ENCODE assay signal across 19 cellular contexts in the genomic region with DNA sequence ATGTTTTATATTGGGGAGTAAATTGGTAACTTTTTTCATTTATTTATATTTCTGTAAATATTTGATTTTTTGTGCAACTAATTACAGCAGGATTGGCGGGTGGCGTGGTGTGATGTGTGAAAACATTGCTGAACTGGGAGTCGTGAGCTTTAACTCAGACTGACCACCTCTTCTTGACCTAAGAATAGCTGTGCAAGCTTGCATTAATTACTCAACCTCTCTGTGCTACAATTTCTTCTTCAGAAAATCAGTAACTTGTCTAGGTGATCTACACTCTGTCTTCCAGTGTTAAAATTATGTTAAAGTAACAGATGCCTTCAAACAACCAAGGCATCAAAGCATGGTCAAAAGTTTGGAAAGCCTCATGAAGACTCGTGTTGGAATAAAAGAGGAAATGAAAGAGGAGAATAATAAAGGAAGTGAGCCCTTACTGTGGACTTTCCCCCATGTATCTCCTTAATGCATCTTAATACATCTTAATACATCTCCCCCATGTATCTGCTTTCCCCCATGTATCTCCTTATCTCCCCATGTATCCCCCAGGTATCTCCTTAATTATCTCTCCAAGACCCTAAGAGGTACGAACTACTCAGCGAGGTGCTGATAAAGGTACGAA.
"Had no signal": no experiment of that assay in that cellular context is flagged by ENCODE, and none has a peak within 500 bp of the region (broad histone marks: within the 10 kb centered on the region; RNA-seq: fewer than 3 reads in every experiment).

No MANE protein-coding gene starts in this region.

- ATAC-seq: activated CD8-positive, alpha-beta T cell treated with anti-CD3 and anti-CD28 coated beads for 36 hours; heart right ventricle; left ventricle myocardium superior; T-cell had no signal

- H3K4me3 ChIP-seq: breast epithelium, esophagus squamous epithelium, heart right ventricle, pancreas had no signal

- H3K4me1 ChIP-seq: breast epithelium, esophagus squamous epithelium, pancreas had no signal

- H3K36me3 ChIP-seq: breast epithelium, pancreas, WERI-Rb-1 had no signal

- DNase-seq: activated CD4-positive, alpha-beta T cell treated with anti-CD3 and anti-CD28 coated beads for 4 hours; activated CD8-positive, alpha-beta memory T cell treated with anti-CD3 and anti-CD28 coated beads, Interleukin-2, amount 50 U/mL, for 48 hours; activated CD8-positive, alpha-beta T cell treated with anti-CD3 and anti-CD28 coated beads for 36 hours; activated naive CD8-positive, alpha-beta T cell treated with anti-CD3 and anti-CD28 coated beads, Interleukin-2, amount 10 ng/mL, durations not matched to agents 7 days and 5 days; aorta; esophagus squamous epithelium; foreskin fibroblast; heart right ventricle; islet precursor cell; left ventricle myocardium superior; pancreas; retina; small intestine; stimulated activated naive CD4-positive, alpha-beta T cell; T-cell; T1000; trophoblast cell; WERI-Rb-1 had no signal

- H3K27me3 ChIP-seq: breast epithelium, esophagus squamous epithelium, heart right ventricle, pancreas had no signal

- H3K9me3 ChIP-seq: breast epithelium, esophagus squamous epithelium, heart right ventricle, pancreas had no signal

- H3K27ac ChIP-seq: breast epithelium, esophagus squamous epithelium, pancreas, WERI-Rb-1 had no signal
